Comparison of ENCODE assay signal across 8 cellular contexts in genomic region chr1:86156571-86157455, GRCh38. TPM values are rescaled to one million over a fixed set of nuclear protein-coding genes. Genes with fewer than 3 reads are reported as not detected.
DNase-seq lines count a peak whose midpoint lies in the region; ATAC-seq and TF ChIP-seq lines count a peak whose summit lies in the region.

TSS of gene COL24A1 (minus strand) at chr1:86156772. CDS start at chr1:86156396, 376 bp downstream.

- H3K27ac ChIP-seq in parathyroid adenoma, result no peak within 1 kb of the TSS

- ATAC-seq in HG03432 (IDR thresholded peaks at IDR 0.05; ENCODE audit: unreplicated experiment), result peak; percentile 53
- peak in 1 of 2 donors; percentile 50 for ATAC-seq in activated T-cell treated with anti-CD3 and anti-CD28 coated beads, Interleukin-2, amount 50 U/mL, for 72 hours (replicated peaks in 1 of 2)
- ATAC-seq in left cardiac atrium, result peak; percentile 60 to 70
- ATAC-seq in GM21367 (IDR thresholded peaks at IDR 0.05; ENCODE audit: unreplicated experiment), result no peak
- no peak for ATAC-seq in HG03469 (IDR thresholded peaks at IDR 0.05; ENCODE audit: unreplicated experiment)

- no peaks in the 10 kb centered on the region for H3K4me1 Mint-ChIP-seq in activated T-cell treated with anti-CD3 and anti-CD28 coated beads, Interleukin-2, amount 50 U/mL, for 72 hours (ENCODE audit: low read depth)

- peaks cover 0 to 2% of the 10 kb centered on the region in 2 donors for H3K36me3 Mint-ChIP-seq in activated T-cell treated with anti-CD3 and anti-CD28 coated beads, Interleukin-2, amount 50 U/mL, for 72 hours (ENCODE audit: insufficient read depth in 2 of 2)

- peak within 1 kb of the TSS; percentile 54 for H3K4me3 ChIP-seq in parathyroid adenoma (ENCODE audit: low read depth, low read length)

- DNase-seq in CD1c-positive myeloid dendritic cell (ENCODE audit: extremely low spot score), result peak; percentile 30
- peak in 1 of 2 donors; percentile 6 for DNase-seq in activated T-cell treated with anti-CD3 and anti-CD28 coated beads, Interleukin-2, amount 50 U/mL, for 72 hours
- DNase-seq in left cardiac atrium, result peak; percentile 49
- no peak for DNase-seq in medulla oblongata (ENCODE audit: extremely low spot score)

- no peak for TF ChIP-seq CTCF in parathyroid adenoma (IDR thresholded peaks at IDR 0.05)

- peak within 1 kb of the TSS; percentile 79 for H3K4me2 ChIP-seq in parathyroid adenoma (ENCODE audit: low read length)

- H3K4me1 ChIP-seq in parathyroid adenoma, result no peaks in the 10 kb centered on the region

- intact Hi-C loops in left cardiac atrium (cut with DNase I), result no loop called here

- H3K9ac ChIP-seq in parathyroid adenoma, result no peak within 1 kb of the TSS

- H3K27me3 ChIP-seq in parathyroid adenoma (ENCODE audit: control insufficient read depth, insufficient read depth, low read length), result no peaks in the 10 kb centered on the region

- peaks cover 44% of the 10 kb centered on the region for H3K27me3 Mint-ChIP-seq in activated T-cell treated with anti-CD3 and anti-CD28 coated beads, Interleukin-2, amount 50 U/mL, for 72 hours (ENCODE audit: low read depth)

- H2AFZ ChIP-seq in parathyroid adenoma, result peak within 1 kb of the TSS; percentile 42

- no peaks in the 10 kb centered on the region for H3K79me2 ChIP-seq in parathyroid adenoma

- H3K27ac Mint-ChIP-seq in activated T-cell treated with anti-CD3 and anti-CD28 coated beads, Interleukin-2, amount 50 U/mL, for 72 hours, result no peak within 1 kb of the TSS

- peaks cover 1 to 2% of the 10 kb centered on the region in 2 donors for H3K9me3 Mint-ChIP-seq in activated T-cell treated with anti-CD3 and anti-CD28 coated beads, Interleukin-2, amount 50 U/mL, for 72 hours

- H3K9me3 ChIP-seq in parathyroid adenoma (ENCODE audit: control insufficient read depth, low read length), result no peaks in the 10 kb centered on the region

- H3K4me3 Mint-ChIP-seq in activated T-cell treated with anti-CD3 and anti-CD28 coated beads, Interleukin-2, amount 50 U/mL, for 72 hours, result peak within 1 kb of the TSS; percentile 56 to 67

- H3K36me3 ChIP-seq in parathyroid adenoma (ENCODE audit: control insufficient read depth, insufficient read depth, low read length), result no peaks in the 10 kb centered on the region

RNA-seq across cellular contexts. Expression of gene COL24A1, which starts in this region (rescaled TPM):
- total RNA-seq in activated T-cell treated with anti-CD3 and anti-CD28 coated beads, Interleukin-2, amount 50 U/mL, for 72 hours, result under 1 TPM; 0.12 to 0.34 TPM
- 1 to 10 TPM; 1.4 to 1.5 TPM for total RNA-seq in left cardiac atrium

Comparison
In these comparisons a context has a peak if more than half of its experiments do, and no peak if none do; other contexts are left out.
1. ATAC-seq: peak in HG03432 (single experiment) and left cardiac atrium (2 of 2); none in GM21367 (single experiment) and HG03469 (single experiment).